Comparison of ENCODE assay signal across 17 cellular contexts in genomic region chr18:70662588-70662987, GRCh38.
DNase-seq lines count a peak whose midpoint lies in the region; ATAC-seq and TF ChIP-seq lines count a peak whose summit lies in the region.
"Had no signal": no experiment of that assay in that cellular context is flagged by ENCODE, and none has a peak within 500 bp of the region (broad histone marks: within the 10 kb centered on the region; RNA-seq: fewer than 3 reads in every experiment).

No MANE protein-coding gene starts in this region.

- H3K79me2 ChIP-seq in OCI-LY1 (ENCODE audit: insufficient read depth, low read length): no peaks in the 10 kb centered on the region

- H3K9ac ChIP-seq in OCI-LY1 (ENCODE audit: low read length): no peak overlapping the region; the same call in 1 of the 2 replicates

- H3K4me3 ChIP-seq in OCI-LY1 (ENCODE audit: low read depth, low read length, poor library complexity, severe bottlenecking): no peak overlapping the region
- H3K4me3 ChIP-seq in aorta (ENCODE audit: low read length in 2 of 2): no peak overlapping the region
- H3K4me3 ChIP-seq: HAP-1 had no signal

- H3K9me2 ChIP-seq in OCI-LY1 (ENCODE audit: low read depth, low read length): no peaks in the 10 kb centered on the region

- H3K27ac Mint-ChIP-seq in activated naive CD4-positive, alpha-beta T cell treated with anti-CD3 and anti-CD28 coated beads, Interleukin-2, amount 50 U/mL, for 24 hours: peak overlapping the region; percentile 98
- peak overlapping the region; percentile 50 for H3K27ac Mint-ChIP-seq in activated naive CD8-positive, alpha-beta T cell treated with anti-CD3 and anti-CD28 coated beads, Interleukin-2, amount 50 U/mL, for 24 hours

- peaks cover 5% of the 10 kb centered on the region for H3K36me3 ChIP-seq in OCI-LY1 (ENCODE audit: insufficient read depth, low read length)
- no peaks in the 10 kb centered on the region for H3K36me3 ChIP-seq in aorta (ENCODE audit: control insufficient read depth in 1 of 2, insufficient read depth in 2 of 2, low read length in 1 of 2)
- H3K36me3 ChIP-seq: HAP-1 had no signal

- no peaks in the 10 kb centered on the region for H3K27me3 Mint-ChIP-seq in activated naive CD4-positive, alpha-beta T cell treated with anti-CD3 and anti-CD28 coated beads, Interleukin-2, amount 50 U/mL, for 24 hours
- no peaks in the 10 kb centered on the region for H3K27me3 Mint-ChIP-seq in activated naive CD8-positive, alpha-beta T cell treated with anti-CD3 and anti-CD28 coated beads, Interleukin-2, amount 50 U/mL, for 24 hours

- H3K9me3 ChIP-seq in OCI-LY1 (ENCODE audit: low read length): peaks cover 5% of the 10 kb centered on the region; the same call in 1 of the 2 replicates
- H3K9me3 ChIP-seq in aorta (ENCODE audit: control insufficient read depth, low read length): no peaks in the 10 kb centered on the region
- H3K9me3 ChIP-seq: HAP-1 had no signal

- ATAC-seq in activated naive CD8-positive, alpha-beta T cell treated with anti-CD3 and anti-CD28 coated beads, Interleukin-2, amount 50 U/mL, for 24 hours: peak; percentile 18
- peak; percentile 48 for ATAC-seq in aorta (ENCODE audit: low FRiP score)
- ATAC-seq in GM19035 (IDR thresholded peaks at IDR 0.05; ENCODE audit: unreplicated experiment): no peak

- H3K27ac ChIP-seq in OCI-LY1 (ENCODE audit: low read depth, low read length, poor library complexity, severe bottlenecking): peak overlapping the region; percentile 36
- H3K27ac ChIP-seq in aorta (ENCODE audit: low read depth in 1 of 2, low read length in 2 of 2): no peak overlapping the region

- H3K27me3 ChIP-seq in OCI-LY1 (ENCODE audit: insufficient read depth, low read length) (no peaks in the 10 kb centered on the region), aorta (ENCODE audit: control insufficient read depth in 1 of 2, insufficient read depth in 2 of 2, low read length in 1 of 2) (no peaks in the 10 kb centered on the region)

- intact Hi-C loops in aorta (cut with DNase I): no loop called here

- peaks cover 5% of the 10 kb centered on the region for H3K9me3 Mint-ChIP-seq in activated naive CD4-positive, alpha-beta T cell treated with anti-CD3 and anti-CD28 coated beads, Interleukin-2, amount 50 U/mL, for 24 hours
- no peaks in the 10 kb centered on the region for H3K9me3 Mint-ChIP-seq in activated naive CD8-positive, alpha-beta T cell treated with anti-CD3 and anti-CD28 coated beads, Interleukin-2, amount 50 U/mL, for 24 hours

- no peak for DNase-seq in activated naive CD4-positive, alpha-beta T cell treated with anti-CD3 and anti-CD28 coated beads, Interleukin-2, amount 50 U/mL, for 16 hours
- no peak for DNase-seq in activated naive CD8-positive, alpha-beta T cell treated with anti-CD3 and anti-CD28 coated beads, Interleukin-2, amount 50 U/mL, for 24 hours
- DNase-seq in aorta (no peak), nucleus accumbens (lab: John Stamatoyannopoulos, UW) (no peak), GDM1 (lab: John Stamatoyannopoulos, UW) (no peak)
- DNase-seq: COR-L47, DMS153, Karpas-422, NCI-H1105 treated with DMSO at 0.1 percent for 48 hours, NCI-H187, NCI-H2171 treated with DMSO at 0.1 percent for 48 hours, NCI-H510A treated with DMSO at 0.1 percent for 48 hours, SIG-M5 had no signal

- TF ChIP-seq CTCF in OCI-LY1 (IDR thresholded peaks at IDR 0.05; ENCODE audit: low read length): no peak

- H3K4me1 ChIP-seq in OCI-LY1 (ENCODE audit: insufficient read depth, low read length, severe bottlenecking): peaks cover 70% of the 10 kb centered on the region
- no peaks in the 10 kb centered on the region for H3K4me1 ChIP-seq in aorta (ENCODE audit: control insufficient read depth in 1 of 2, insufficient read depth in 2 of 2, low read length in 2 of 2)
- H3K4me1 ChIP-seq: HAP-1 had no signal

- H3F3A ChIP-seq in OCI-LY1 (ENCODE audit: insufficient read depth, low read length): no peaks in the 10 kb centered on the region

- peaks cover 72% of the 10 kb centered on the region for H3K4me1 Mint-ChIP-seq in activated naive CD4-positive, alpha-beta T cell treated with anti-CD3 and anti-CD28 coated beads, Interleukin-2, amount 50 U/mL, for 24 hours
- peaks cover 54% of the 10 kb centered on the region for H3K4me1 Mint-ChIP-seq in activated naive CD8-positive, alpha-beta T cell treated with anti-CD3 and anti-CD28 coated beads, Interleukin-2, amount 50 U/mL, for 24 hours

- WGBS in aorta, 2 donors: 86 to 90% methylated on average over 4 of the region's 4 CpGs

- H3K4me2 ChIP-seq in OCI-LY1 (ENCODE audit: low read length): peak overlapping the region; percentile 41; the same call in 1 of the 2 replicates

- H3K36me3 Mint-ChIP-seq in activated naive CD4-positive, alpha-beta T cell treated with anti-CD3 and anti-CD28 coated beads, Interleukin-2, amount 50 U/mL, for 24 hours: peaks cover 3% of the 10 kb centered on the region
- no peaks in the 10 kb centered on the region for H3K36me3 Mint-ChIP-seq in activated naive CD8-positive, alpha-beta T cell treated with anti-CD3 and anti-CD28 coated beads, Interleukin-2, amount 50 U/mL, for 24 hours (ENCODE audit: low read depth)

- H4K20me1 ChIP-seq in OCI-LY1 (ENCODE audit: insufficient read depth, low read length): no peaks in the 10 kb centered on the region

- peak overlapping the region; percentile 74 for H3K4me3 Mint-ChIP-seq in activated naive CD4-positive, alpha-beta T cell treated with anti-CD3 and anti-CD28 coated beads, Interleukin-2, amount 50 U/mL, for 24 hours
- peak overlapping the region; percentile 51 for H3K4me3 Mint-ChIP-seq in activated naive CD8-positive, alpha-beta T cell treated with anti-CD3 and anti-CD28 coated beads, Interleukin-2, amount 50 U/mL, for 24 hours

- 0 out of 2 replicates have a peak overlapping the region, but pooled peaks have one; percentile 14 for H2AFZ ChIP-seq in OCI-LY1 (ENCODE audit: low read length)
